In the genomic region with DNA sequence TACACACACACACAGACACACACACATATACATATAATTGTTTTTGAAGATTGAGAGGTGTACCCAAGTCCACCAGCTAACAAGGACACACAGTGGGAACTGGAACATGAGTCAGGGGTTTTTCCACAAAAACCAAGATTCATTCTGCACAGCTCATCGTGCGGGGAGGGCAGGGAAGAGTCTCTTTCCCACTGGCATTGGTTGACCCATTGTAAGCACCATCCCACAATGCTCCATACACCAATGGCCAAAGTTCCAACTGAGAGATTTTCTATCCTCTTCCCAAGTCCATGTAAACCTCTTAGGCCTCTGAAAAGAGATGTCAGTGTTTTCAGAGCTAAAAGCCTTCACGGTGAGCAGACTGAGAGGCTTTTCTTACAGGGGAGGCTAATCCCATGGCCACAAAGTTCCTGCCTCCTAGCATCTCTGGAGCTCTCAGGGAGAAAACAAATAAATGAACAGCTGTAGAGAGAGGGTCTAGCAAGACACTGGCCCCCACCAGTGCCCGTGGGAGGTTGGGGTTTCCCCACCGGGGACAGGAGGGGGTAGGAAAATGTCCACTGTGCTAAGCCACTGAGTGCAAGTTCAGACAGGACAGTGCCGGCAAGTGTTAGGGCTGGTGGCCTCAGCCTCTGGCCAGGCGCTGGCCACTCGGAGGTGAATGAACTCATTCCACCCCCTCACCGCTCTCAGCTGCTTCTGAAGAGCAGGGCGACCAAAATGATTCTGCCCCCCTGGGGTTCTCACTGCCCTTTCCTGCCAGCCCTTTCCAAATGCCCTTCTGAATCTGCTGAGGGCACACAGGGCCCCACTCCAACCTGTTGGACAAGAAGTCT, we compare ENCODE assay signal across 15 cellular contexts. TPM values are rescaled to one million over a fixed set of nuclear protein-coding genes. Genes with fewer than 3 reads are reported as not detected.
DNase-seq lines count a peak whose midpoint lies in the region; ATAC-seq and TF ChIP-seq lines count a peak whose summit lies in the region.
"Had no signal": no experiment of that assay in that cellular context is flagged by ENCODE, and none has a peak within 500 bp of the region (broad histone marks: within the 10 kb centered on the region; RNA-seq: fewer than 3 reads in every experiment).

No MANE protein-coding gene starts in this region.

- TF ChIP-seq EP300 in upper lobe of left lung (IDR thresholded peaks at IDR 0.05), result no peak

- TF ChIP-seq CTCF in heart left ventricle (IDR thresholded peaks at IDR 0.05), result no peak
- no peak for TF ChIP-seq CTCF in upper lobe of left lung (IDR thresholded peaks at IDR 0.05)
- TF ChIP-seq CTCF in GM13976 (IDR thresholded peaks at IDR 0.05; ENCODE audit: borderline replicate concordance, control extremely low read depth, extremely low read depth, insufficient read depth, missing control alignments), result no peak

- H3K4me1 ChIP-seq in heart left ventricle (peaks cover 2 to 74% (median 27%) of the 10 kb centered on the region in 12 donors), upper lobe of left lung (peaks cover 15 to 22% (median 20%) of the 10 kb centered on the region in 4 donors)
- H3K4me1 ChIP-seq in naive thymus-derived CD4-positive, alpha-beta T cell (ENCODE audit: control insufficient read depth in 2 of 2, insufficient read depth in 2 of 2, low read length in 2 of 2), result peaks cover 35 to 37% of the 10 kb centered on the region in 2 donors

- H3K27me3 ChIP-seq in heart left ventricle (no peaks in the 10 kb centered on the region), upper lobe of left lung (no peaks in the 10 kb centered on the region)
- H3K27me3 ChIP-seq in naive thymus-derived CD4-positive, alpha-beta T cell (ENCODE audit: control insufficient read depth in 2 of 2, insufficient read depth in 2 of 2, low read length in 2 of 2), result no peaks in the 10 kb centered on the region

- no peaks in the 10 kb centered on the region for H3K27me3 Mint-ChIP-seq in naive thymus-derived CD4-positive, alpha-beta T cell

- intact Hi-C loops in heart left ventricle (cut with DNase I) (no loop called here), Right ventricle myocardium superior (cut with DNase I) (no loop called here)
- intact Hi-C loops in naive thymus-derived CD4-positive, alpha-beta T cell (cut with micrococcal nuclease), result no loop called here

- ATAC-seq in heart left ventricle (no peak), Right ventricle myocardium superior (ENCODE audit: poor library complexity) (no peak), upper lobe of left lung (ENCODE audit: low FRiP score in 2 of 2) (no peak), GM21515 (IDR thresholded peaks at IDR 0.05; ENCODE audit: unreplicated experiment) (no peak), HG02884 (IDR thresholded peaks at IDR 0.05; ENCODE audit: unreplicated experiment) (no peak)
- ATAC-seq in naive thymus-derived CD4-positive, alpha-beta T cell, result no peak
- ATAC-seq: HCT116 had no signal

- H3K27ac Mint-ChIP-seq in naive thymus-derived CD4-positive, alpha-beta T cell, result peak overlapping the region in 7 of 9 donors; percentile 42 to 93 (median 77)
- H3K27ac Mint-ChIP-seq: progenitor cell of endocrine pancreas had no signal

- POLR2A ChIA-PET in naive thymus-derived CD4-positive, alpha-beta T cell (lab: Charles Lee), result interaction anchor here (0.8 to 9.9 kb wide), 7 partner anchors 9 to 53 kb away, joined by 3 to 131 read pairs (median 6); a partner anchor contains a TSS

- H3K9me3 Mint-ChIP-seq in naive thymus-derived CD4-positive, alpha-beta T cell, result peaks cover 0 to 2% (median 0%) of the 10 kb centered on the region in 11 donors

- 68 to 84% (median 80%) methylated on average over 10 of the region's 10 CpGs for WGBS in heart left ventricle, 4 donors
- 84 to 86% methylated on average over 8 to 10 of the region's 10 CpGs for WGBS in upper lobe of left lung, 2 donors

- H3K4me3 Mint-ChIP-seq in naive thymus-derived CD4-positive, alpha-beta T cell, result peak overlapping the region in 1 of 10 donors; percentile 68

- H3K27ac ChIP-seq in heart left ventricle (peak overlapping the region in 11 of 12 donors; percentile 39 to 82 (median 68)), upper lobe of left lung (peak overlapping the region; percentile 33 to 74 (median 66))
- H3K27ac ChIP-seq in naive thymus-derived CD4-positive, alpha-beta T cell (ENCODE audit: low read depth, low read length), result no peak overlapping the region

- H3K9me3 ChIP-seq in heart left ventricle, result no peaks in the 10 kb centered on the region
- no peaks in the 10 kb centered on the region for H3K9me3 ChIP-seq in naive thymus-derived CD4-positive, alpha-beta T cell (ENCODE audit: control insufficient read depth in 2 of 3, low read length in 3 of 3)
- H3K9me3 ChIP-seq in upper lobe of left lung, result no peaks in the 10 kb centered on the region

- in situ Hi-C loops in GM13976 (cut with MboI; ENCODE audit: low sequenced_read_pairs, unreplicated experiment), result no loop called here

- H3K4me1 Mint-ChIP-seq in naive thymus-derived CD4-positive, alpha-beta T cell, result peaks cover 39 to 66% (median 57%) of the 10 kb centered on the region in 7 donors

- CTCF ChIA-PET in naive thymus-derived CD4-positive, alpha-beta T cell (lab: Charles Lee), result interaction anchor here (0.8 to 2.3 kb wide), 4 partner anchors 10 to 59 kb away, joined by 4 to 9 read pairs (median 6); no protein-coding TSS in a partner anchor

- H3K4me3 ChIP-seq in heart left ventricle, result no peak overlapping the region
- H3K4me3 ChIP-seq in naive thymus-derived CD4-positive, alpha-beta T cell (ENCODE audit: low read length), result no peak overlapping the region
- no peak overlapping the region for H3K4me3 ChIP-seq in upper lobe of left lung

- peaks cover 0 to 16% (median 0%) of the 10 kb centered on the region in 9 donors for H3K36me3 ChIP-seq in heart left ventricle
- no peaks in the 10 kb centered on the region for H3K36me3 ChIP-seq in naive thymus-derived CD4-positive, alpha-beta T cell (ENCODE audit: control insufficient read depth in 2 of 3, insufficient read depth in 3 of 3, low read length in 3 of 3)
- H3K36me3 ChIP-seq in upper lobe of left lung, result peaks cover 0 to 6% (median 0%) of the 10 kb centered on the region in 4 donors

- DNase-seq in heart left ventricle (no peak), Right ventricle myocardium superior (no peak), ecto neural progenitor cell (ENCODE audit: low spot score) (peak; percentile 59), upper lobe of left lung (peak in 1 of 2 donors; percentile 43), GM13976 (ENCODE audit: low spot score) (no peak)
- DNase-seq in naive thymus-derived CD4-positive, alpha-beta T cell, result no peak
- DNase-seq: activated CD4-positive, alpha-beta T cell treated with anti-CD3 and anti-CD28 coated beads, Interleukin-2, amount 50 U/mL, for 1 hour; activated naive CD4-positive, alpha-beta T cell; DMS53; NCI-H146; trophoblast cell had no signal

- no peak for TF ChIP-seq POLR2A in heart left ventricle (IDR thresholded peaks at IDR 0.05)
- no peak for TF ChIP-seq POLR2A in upper lobe of left lung (IDR thresholded peaks at IDR 0.05)

- peaks cover 0 to 6% (median 0%) of the 10 kb centered on the region in 5 donors for H3K36me3 Mint-ChIP-seq in naive thymus-derived CD4-positive, alpha-beta T cell

RNA-seq across cellular contexts. Expression of a gene that starts 21.5 kb away (rescaled TPM):
- total RNA-seq in heart left ventricle (10 to 100 TPM in 1 of 9 donors, 1 to 10 TPM in 8; 1.1 to 17.1 (median 3.2) TPM), Right ventricle myocardium superior (11.1 TPM), upper lobe of left lung (100 to 1,000 TPM in 1 of 6 donors, 10 to 100 TPM in 5; 21.0 to 121 (median 49.6) TPM)
- polyA plus RNA-seq in heart left ventricle, result 1 to 10 TPM; 1.2 to 2.1 TPM
- 100 to 1,000 TPM; 158 to 301 (median 246) TPM for total RNA-seq in naive thymus-derived CD4-positive, alpha-beta T cell
- polyA plus RNA-seq in naive thymus-derived CD4-positive, alpha-beta T cell, result 100 to 1,000 TPM; 167 to 193 TPM

RNA-seq across cellular contexts. Expression of a gene that starts 58.6 kb away (rescaled TPM):
- total RNA-seq in heart left ventricle (100 to 1,000 TPM in 1 of 9 donors, 10 to 100 TPM in 8; 26.6 to 129 (median 40.3) TPM), Right ventricle myocardium superior (70.5 TPM), upper lobe of left lung (100 to 1,000 TPM in 5 of 6 donors, 10 to 100 TPM in 1; 53.8 to 196 (median 133) TPM)
- 10 to 100 TPM; 26.0 to 33.3 TPM for polyA plus RNA-seq in heart left ventricle
- 10 to 100 TPM in 2 of 5 experiments, 1 to 10 TPM in 3; 2.9 to 11.7 (median 7.2) TPM for total RNA-seq in naive thymus-derived CD4-positive, alpha-beta T cell
- 10 to 100 TPM; 30.5 to 53.3 TPM for polyA plus RNA-seq in naive thymus-derived CD4-positive, alpha-beta T cell
